1 cellular context compared by ENCODE assay signal in the genomic region with DNA sequence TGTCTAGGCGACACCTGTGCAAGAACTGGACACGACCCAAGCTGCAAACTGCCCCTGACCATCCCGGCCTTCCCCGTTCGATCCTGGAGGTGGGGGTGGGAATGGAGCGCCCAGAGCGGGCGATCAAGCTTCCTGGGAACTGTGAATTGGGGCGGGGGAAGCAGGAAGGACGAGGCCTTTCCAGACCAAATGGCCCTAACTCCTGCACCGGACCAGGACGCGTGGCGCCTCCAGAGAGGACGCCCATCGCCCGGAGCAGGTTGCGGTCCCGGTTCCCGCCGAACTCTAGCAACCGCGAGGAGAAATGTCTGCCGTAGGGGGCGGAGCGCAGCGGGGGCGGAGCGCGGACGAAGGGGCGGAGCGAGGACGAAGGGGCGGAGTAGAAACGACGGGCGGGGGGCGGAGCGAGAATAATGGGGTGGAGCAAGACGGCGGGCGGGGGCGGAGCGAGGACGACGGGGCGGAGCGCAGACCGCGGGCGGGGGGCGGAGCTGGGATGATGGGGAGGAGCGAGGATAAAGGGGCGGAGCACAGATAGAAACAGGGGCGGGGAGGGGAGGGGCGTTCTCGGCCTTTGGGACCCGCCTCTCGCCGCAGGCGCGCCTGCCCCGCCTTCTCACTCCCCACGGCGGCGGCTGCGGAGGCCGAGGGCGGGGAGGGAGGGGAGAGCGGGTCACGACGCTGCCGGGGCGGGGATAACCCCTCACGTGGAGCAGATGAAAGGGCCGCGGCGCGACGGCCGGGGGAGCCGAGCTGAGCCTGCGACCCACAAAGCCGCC.
TF ChIP-seq lines count a peak whose summit lies in the region.

A gene (plus strand): TSS at position 695 of the 779 bp plus-strand sequence. CDS start 195 bp downstream, outside the sequence.

TF ChIP-seq in HepG2, 621 proteins besides CTCF, POLR2A, EP300 and RAD21 (continued from another document and continues in another):
- TF ChIP-seq PITX1 (CRISPR knock-in tag; IDR thresholded peaks at IDR 0.05) (0 out of 2 replicates have a peak, but pooled peaks have one; percentile 26), ZNF3 (CRISPR knock-in tag; IDR thresholded peaks at IDR 0.05) (no peak), ZMYM3 (CRISPR knock-in tag; IDR thresholded peaks at IDR 0.05) (no peak), RFX1 (IDR thresholded peaks at IDR 0.05) (no peak), HNRNPH1 (optimal IDR thresholded peaks at IDR 0.05; ENCODE audit: low read depth, low read length) (no peak), ARNT (IDR thresholded peaks at IDR 0.05) (no peak), DNMT3B (CRISPR knock-in tag; conservative IDR thresholded peaks at IDR 0.05) (no peak; the same call in 1 of the 2 replicates), CEBPB (IDR thresholded peaks at IDR 0.05; ENCODE audit: borderline replicate concordance, low read depth, low read length) (no peak), NONO (IDR thresholded peaks at IDR 0.05) (no peak), NONO (CRISPR knock-in tag; conservative IDR thresholded peaks at IDR 0.05) (peak; percentile 44), RARA (CRISPR knock-in tag; IDR thresholded peaks at IDR 0.05) (peak; percentile 85), ZNF572 (CRISPR knock-in tag; IDR thresholded peaks at IDR 0.05) (0 out of 2 replicates have a peak, but pooled peaks have one; percentile 61), AGO2 (optimal IDR thresholded peaks at IDR 0.05; ENCODE audit: low read depth, low read length) (peak; percentile 67), TCF7L2 (IDR thresholded peaks at IDR 0.05; ENCODE audit: low read depth, low read length) (no peak), CBX1 (IDR thresholded peaks at IDR 0.05; ENCODE audit: low read depth) (no peak), ZNF672 (CRISPR knock-in tag; IDR thresholded peaks at IDR 0.05) (no peak), ZNF816 (CRISPR knock-in tag; IDR thresholded peaks at IDR 0.05; ENCODE audit: borderline replicate concordance) (no peak; the same call in 1 of the 2 replicates), KLF16 (CRISPR knock-in tag; IDR thresholded peaks at IDR 0.05) (peak in 1 of 2 experiments; percentile 54; a peak in 1 of 4 replicates), ZNF451 (CRISPR knock-in tag; IDR thresholded peaks at IDR 0.05) (no peak), ZNF598 (CRISPR knock-in tag; IDR thresholded peaks at IDR 0.05; ENCODE audit: borderline replicate concordance) (peak; percentile 78; the same call in 1 of the 2 replicates), ZNF224 (CRISPR knock-in tag; IDR thresholded peaks at IDR 0.05) (no peak; the same call in 1 of the 2 replicates), ZMYM2 (CRISPR knock-in tag; IDR thresholded peaks at IDR 0.05) (no peak), HMGA1 (CRISPR knock-in tag; conservative IDR thresholded peaks at IDR 0.05) (no peak), ZNF30 (CRISPR knock-in tag; IDR thresholded peaks at IDR 0.05) (no peak), RORA (CRISPR knock-in tag; IDR thresholded peaks at IDR 0.05) (no peak), ZNF790 (CRISPR knock-in tag; IDR thresholded peaks at IDR 0.05; ENCODE audit: borderline replicate concordance) (no peak), ZNF230 (CRISPR knock-in tag; IDR thresholded peaks at IDR 0.05) (no peak; the same call in 1 of the 2 replicates)
- TF ChIP-seq, protein P1, sequence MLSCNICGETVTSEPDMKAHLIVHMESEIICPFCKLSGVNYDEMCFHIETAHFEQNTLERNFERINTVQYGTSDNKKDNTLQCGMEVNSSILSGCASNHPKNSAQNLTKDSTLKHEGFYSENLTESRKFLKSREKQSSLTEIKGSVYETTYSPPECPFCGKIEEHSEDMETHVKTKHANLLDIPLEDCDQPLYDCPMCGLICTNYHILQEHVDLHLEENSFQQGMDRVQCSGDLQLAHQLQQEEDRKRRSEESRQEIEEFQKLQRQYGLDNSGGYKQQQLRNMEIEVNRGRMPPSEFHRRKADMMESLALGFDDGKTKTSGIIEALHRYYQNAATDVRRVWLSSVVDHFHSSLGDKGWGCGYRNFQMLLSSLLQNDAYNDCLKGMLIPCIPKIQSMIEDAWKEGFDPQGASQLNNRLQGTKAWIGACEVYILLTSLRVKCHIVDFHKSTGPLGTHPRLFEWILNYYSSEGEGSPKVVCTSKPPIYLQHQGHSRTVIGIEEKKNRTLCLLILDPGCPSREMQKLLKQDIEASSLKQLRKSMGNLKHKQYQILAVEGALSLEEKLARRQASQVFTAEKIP (CRISPR knock-in tag; IDR thresholded peaks at IDR 0.05; ENCODE audit: borderline replicate concordance), result no peak
- TF ChIP-seq, protein P2, sequence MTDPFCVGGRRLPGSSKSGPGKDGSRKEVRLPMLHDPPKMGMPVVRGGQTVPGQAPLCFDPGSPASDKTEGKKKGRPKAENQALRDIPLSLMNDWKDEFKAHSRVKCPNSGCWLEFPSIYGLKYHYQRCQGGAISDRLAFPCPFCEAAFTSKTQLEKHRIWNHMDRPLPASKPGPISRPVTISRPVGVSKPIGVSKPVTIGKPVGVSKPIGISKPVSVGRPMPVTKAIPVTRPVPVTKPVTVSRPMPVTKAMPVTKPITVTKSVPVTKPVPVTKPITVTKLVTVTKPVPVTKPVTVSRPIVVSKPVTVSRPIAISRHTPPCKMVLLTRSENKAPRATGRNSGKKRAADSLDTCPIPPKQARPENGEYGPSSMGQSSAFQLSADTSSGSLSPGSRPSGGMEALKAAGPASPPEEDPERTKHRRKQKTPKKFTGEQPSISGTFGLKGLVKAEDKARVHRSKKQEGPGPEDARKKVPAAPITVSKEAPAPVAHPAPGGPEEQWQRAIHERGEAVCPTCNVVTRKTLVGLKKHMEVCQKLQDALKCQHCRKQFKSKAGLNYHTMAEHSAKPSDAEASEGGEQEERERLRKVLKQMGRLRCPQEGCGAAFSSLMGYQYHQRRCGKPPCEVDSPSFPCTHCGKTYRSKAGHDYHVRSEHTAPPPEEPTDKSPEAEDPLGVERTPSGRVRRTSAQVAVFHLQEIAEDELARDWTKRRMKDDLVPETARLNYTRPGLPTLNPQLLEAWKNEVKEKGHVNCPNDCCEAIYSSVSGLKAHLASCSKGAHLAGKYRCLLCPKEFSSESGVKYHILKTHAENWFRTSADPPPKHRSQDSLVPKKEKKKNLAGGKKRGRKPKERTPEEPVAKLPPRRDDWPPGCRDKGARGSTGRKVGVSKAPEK (CRISPR knock-in tag; IDR thresholded peaks at IDR 0.05; ENCODE audit: borderline replicate concordance), result no peak
- TF ChIP-seq, protein P3, sequence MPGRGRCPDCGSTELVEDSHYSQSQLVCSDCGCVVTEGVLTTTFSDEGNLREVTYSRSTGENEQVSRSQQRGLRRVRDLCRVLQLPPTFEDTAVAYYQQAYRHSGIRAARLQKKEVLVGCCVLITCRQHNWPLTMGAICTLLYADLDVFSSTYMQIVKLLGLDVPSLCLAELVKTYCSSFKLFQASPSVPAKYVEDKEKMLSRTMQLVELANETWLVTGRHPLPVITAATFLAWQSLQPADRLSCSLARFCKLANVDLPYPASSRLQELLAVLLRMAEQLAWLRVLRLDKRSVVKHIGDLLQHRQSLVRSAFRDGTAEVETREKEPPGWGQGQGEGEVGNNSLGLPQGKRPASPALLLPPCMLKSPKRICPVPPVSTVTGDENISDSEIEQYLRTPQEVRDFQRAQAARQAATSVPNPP (CRISPR knock-in tag; IDR thresholded peaks at IDR 0.05), result 0 out of 2 replicates have a peak, but pooled peaks have one; percentile 32
- TF ChIP-seq, protein P4, sequence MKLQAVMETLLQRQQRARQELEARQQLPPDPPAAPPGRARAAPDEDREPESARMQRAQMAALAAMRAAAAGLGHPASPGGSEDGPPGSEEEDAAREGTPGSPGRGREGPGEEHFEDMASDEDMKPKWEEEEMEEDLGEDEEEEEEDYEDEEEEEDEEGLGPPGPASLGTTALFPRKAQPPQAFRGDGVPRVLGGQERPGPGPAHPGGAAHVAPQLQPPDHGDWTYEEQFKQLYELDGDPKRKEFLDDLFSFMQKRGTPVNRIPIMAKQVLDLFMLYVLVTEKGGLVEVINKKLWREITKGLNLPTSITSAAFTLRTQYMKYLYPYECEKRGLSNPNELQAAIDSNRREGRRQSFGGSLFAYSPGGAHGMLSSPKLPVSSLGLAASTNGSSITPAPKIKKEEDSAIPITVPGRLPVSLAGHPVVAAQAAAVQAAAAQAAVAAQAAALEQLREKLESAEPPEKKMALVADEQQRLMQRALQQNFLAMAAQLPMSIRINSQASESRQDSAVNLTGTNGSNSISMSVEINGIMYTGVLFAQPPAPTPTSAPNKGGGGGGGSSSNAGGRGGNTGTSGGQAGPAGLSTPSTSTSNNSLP (IDR thresholded peaks at IDR 0.05; ENCODE audit: low read depth, low read length), result no peak
- TF ChIP-seq, protein P5, sequence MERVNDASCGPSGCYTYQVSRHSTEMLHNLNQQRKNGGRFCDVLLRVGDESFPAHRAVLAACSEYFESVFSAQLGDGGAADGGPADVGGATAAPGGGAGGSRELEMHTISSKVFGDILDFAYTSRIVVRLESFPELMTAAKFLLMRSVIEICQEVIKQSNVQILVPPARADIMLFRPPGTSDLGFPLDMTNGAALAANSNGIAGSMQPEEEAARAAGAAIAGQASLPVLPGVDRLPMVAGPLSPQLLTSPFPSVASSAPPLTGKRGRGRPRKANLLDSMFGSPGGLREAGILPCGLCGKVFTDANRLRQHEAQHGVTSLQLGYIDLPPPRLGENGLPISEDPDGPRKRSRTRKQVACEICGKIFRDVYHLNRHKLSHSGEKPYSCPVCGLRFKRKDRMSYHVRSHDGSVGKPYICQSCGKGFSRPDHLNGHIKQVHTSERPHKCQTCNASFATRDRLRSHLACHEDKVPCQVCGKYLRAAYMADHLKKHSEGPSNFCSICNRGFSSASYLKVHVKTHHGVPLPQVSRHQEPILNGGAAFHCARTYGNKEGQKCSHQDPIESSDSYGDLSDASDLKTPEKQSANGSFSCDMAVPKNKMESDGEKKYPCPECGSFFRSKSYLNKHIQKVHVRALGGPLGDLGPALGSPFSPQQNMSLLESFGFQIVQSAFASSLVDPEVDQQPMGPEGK (CRISPR knock-in tag; IDR thresholded peaks at IDR 0.05), result peak; percentile 76
- TF ChIP-seq, protein P6, sequence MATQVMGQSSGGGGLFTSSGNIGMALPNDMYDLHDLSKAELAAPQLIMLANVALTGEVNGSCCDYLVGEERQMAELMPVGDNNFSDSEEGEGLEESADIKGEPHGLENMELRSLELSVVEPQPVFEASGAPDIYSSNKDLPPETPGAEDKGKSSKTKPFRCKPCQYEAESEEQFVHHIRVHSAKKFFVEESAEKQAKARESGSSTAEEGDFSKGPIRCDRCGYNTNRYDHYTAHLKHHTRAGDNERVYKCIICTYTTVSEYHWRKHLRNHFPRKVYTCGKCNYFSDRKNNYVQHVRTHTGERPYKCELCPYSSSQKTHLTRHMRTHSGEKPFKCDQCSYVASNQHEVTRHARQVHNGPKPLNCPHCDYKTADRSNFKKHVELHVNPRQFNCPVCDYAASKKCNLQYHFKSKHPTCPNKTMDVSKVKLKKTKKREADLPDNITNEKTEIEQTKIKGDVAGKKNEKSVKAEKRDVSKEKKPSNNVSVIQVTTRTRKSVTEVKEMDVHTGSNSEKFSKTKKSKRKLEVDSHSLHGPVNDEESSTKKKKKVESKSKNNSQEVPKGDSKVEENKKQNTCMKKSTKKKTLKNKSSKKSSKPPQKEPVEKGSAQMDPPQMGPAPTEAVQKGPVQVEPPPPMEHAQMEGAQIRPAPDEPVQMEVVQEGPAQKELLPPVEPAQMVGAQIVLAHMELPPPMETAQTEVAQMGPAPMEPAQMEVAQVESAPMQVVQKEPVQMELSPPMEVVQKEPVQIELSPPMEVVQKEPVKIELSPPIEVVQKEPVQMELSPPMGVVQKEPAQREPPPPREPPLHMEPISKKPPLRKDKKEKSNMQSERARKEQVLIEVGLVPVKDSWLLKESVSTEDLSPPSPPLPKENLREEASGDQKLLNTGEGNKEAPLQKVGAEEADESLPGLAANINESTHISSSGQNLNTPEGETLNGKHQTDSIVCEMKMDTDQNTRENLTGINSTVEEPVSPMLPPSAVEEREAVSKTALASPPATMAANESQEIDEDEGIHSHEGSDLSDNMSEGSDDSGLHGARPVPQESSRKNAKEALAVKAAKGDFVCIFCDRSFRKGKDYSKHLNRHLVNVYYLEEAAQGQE (IDR thresholded peaks at IDR 0.05; ENCODE audit: borderline replicate concordance in 1 of 2, low read depth in 1 of 2, low read length in 2 of 2), result no peak
- TF ChIP-seq, protein P7, sequence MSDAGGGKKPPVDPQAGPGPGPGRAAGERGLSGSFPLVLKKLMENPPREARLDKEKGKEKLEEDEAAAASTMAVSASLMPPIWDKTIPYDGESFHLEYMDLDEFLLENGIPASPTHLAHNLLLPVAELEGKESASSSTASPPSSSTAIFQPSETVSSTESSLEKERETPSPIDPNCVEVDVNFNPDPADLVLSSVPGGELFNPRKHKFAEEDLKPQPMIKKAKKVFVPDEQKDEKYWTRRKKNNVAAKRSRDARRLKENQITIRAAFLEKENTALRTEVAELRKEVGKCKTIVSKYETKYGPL (CRISPR knock-in tag; IDR thresholded peaks at IDR 0.05), result no peak
- TF ChIP-seq, protein P8, sequence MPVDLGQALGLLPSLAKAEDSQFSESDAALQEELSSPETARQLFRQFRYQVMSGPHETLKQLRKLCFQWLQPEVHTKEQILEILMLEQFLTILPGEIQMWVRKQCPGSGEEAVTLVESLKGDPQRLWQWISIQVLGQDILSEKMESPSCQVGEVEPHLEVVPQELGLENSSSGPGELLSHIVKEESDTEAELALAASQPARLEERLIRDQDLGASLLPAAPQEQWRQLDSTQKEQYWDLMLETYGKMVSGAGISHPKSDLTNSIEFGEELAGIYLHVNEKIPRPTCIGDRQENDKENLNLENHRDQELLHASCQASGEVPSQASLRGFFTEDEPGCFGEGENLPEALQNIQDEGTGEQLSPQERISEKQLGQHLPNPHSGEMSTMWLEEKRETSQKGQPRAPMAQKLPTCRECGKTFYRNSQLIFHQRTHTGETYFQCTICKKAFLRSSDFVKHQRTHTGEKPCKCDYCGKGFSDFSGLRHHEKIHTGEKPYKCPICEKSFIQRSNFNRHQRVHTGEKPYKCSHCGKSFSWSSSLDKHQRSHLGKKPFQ (CRISPR knock-in tag; IDR thresholded peaks at IDR 0.05; ENCODE audit: insufficient replicate concordance), result peak; percentile 78
- TF ChIP-seq, protein P9, sequence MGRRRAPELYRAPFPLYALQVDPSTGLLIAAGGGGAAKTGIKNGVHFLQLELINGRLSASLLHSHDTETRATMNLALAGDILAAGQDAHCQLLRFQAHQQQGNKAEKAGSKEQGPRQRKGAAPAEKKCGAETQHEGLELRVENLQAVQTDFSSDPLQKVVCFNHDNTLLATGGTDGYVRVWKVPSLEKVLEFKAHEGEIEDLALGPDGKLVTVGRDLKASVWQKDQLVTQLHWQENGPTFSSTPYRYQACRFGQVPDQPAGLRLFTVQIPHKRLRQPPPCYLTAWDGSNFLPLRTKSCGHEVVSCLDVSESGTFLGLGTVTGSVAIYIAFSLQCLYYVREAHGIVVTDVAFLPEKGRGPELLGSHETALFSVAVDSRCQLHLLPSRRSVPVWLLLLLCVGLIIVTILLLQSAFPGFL (CRISPR knock-in tag; IDR thresholded peaks at IDR 0.05), result no peak
